16 cellular contexts compared by ENCODE assay signal in the genomic region with DNA sequence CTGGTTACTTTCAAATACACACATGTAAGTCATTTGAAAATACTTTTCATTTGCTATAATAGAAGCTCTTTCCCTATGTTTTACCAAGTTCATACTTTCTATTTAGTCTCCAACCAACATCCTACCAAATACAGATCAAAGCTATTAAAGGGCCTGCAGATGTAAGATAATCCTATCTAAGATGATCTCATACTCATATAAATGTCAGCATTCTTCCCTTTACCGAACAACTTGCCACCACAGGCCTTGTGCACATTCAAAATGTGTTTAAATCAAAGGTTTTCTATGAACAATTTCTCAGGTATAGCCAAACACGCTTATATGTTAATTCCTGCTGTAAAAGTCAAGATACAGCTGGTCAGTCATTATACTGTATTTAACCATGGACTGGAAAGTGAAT.
"Had no signal": no experiment of that assay in that cellular context is flagged by ENCODE, and none has a peak within 500 bp of the region (broad histone marks: within the 10 kb centered on the region; RNA-seq: fewer than 3 reads in every experiment).

No MANE protein-coding gene starts in this region.

- FAIRE-seq: small intestine had no signal

- ATAC-seq: activated CD4-positive, CD25-positive, alpha-beta regulatory T cell treated with anti-CD3 and anti-CD28 coated beads, Interleukin-2, amount 50 U/mL, for 24 hours; right cardiac atrium; T-cell had no signal

- H3K4me1 ChIP-seq: ascending aorta, prostate gland had no signal

- H3K27me3 ChIP-seq: ascending aorta, esophagus squamous epithelium, suprapubic skin had no signal

- DNase-seq: activated naive CD8-positive, alpha-beta T cell treated with anti-CD3 and anti-CD28 coated beads for 36 hours; central memory CD4-positive, alpha-beta T cell; esophagus squamous epithelium; glutamatergic neuron; mesendoderm; occipital lobe; right cardiac atrium; small intestine; T-cell; T-helper 9 cell; trophoblast cell had no signal

- H3K27ac ChIP-seq: ascending aorta, coronary artery, esophagus squamous epithelium, prostate gland, suprapubic skin had no signal

- H3K36me3 ChIP-seq: prostate gland had no signal

- H3K9me3 ChIP-seq: ascending aorta, esophagus squamous epithelium, prostate gland, suprapubic skin had no signal

- H3K4me3 ChIP-seq: ascending aorta, coronary artery, esophagus squamous epithelium, prostate gland, suprapubic skin had no signal
